ENCODE assay signal across 24 cellular contexts in genomic region chr3:27422617-27423016, GRCh38. TPM values are rescaled to one million over a fixed set of nuclear protein-coding genes. Genes with fewer than 3 reads are reported as not detected.
"Had no signal": no experiment of that assay in that cellular context is flagged by ENCODE, and none has a peak within 500 bp of the region (broad histone marks: within the 10 kb centered on the region; RNA-seq: fewer than 3 reads in every experiment).

No MANE protein-coding gene starts in this region.

- H3K9me3 Mint-ChIP-seq: activated naive CD4-positive, alpha-beta T cell treated with anti-CD3 and anti-CD28 coated beads for 36 hours; activated T-cell treated with anti-CD3 and anti-CD28 coated beads, Interleukin-2, amount 50 U/mL, for 4 hours; activated T-helper 17 cell treated with anti-CD3 and anti-CD28 coated beads, Interleukin-2, amount 50 U/mL, for 72 hours; IgD-negative memory B cell; T-helper 1 cell treated with Interleukin-12 subunit alpha and Interleukin-12 subunit beta and Interleukin-4 antibody, amounts not matched to agents 30 μg/mL and 1 μg/mL, for 36 hours had no signal

- H3K4me3 ChIP-seq: cardiac muscle cell had no signal

- H3K27ac Mint-ChIP-seq: activated CD8-positive, alpha-beta memory T cell treated with anti-CD3 and anti-CD28 coated beads, Interleukin-2, amount 10 ng/mL, durations not matched to agents 7 days and 5 days; activated naive CD4-positive, alpha-beta T cell treated with anti-CD3 and anti-CD28 coated beads for 36 hours; activated naive CD8-positive, alpha-beta T cell; IgD-negative memory B cell; T-helper 1 cell treated with Interleukin-12 subunit alpha and Interleukin-12 subunit beta and Interleukin-4 antibody, amounts not matched to agents 30 μg/mL and 1 μg/mL, for 36 hours had no signal

- H3K27me3 ChIP-seq: brain microvascular endothelial cell, cardiac muscle cell had no signal

- ATAC-seq: activated CD4-positive, CD25-positive, alpha-beta regulatory T cell treated with anti-CD3 and anti-CD28 coated beads, Interleukin-2, amount 50 U/mL, for 24 hours; activated CD8-positive, alpha-beta memory T cell treated with anti-CD3 and anti-CD28 coated beads, Interleukin-2, amount 10 ng/mL, durations not matched to agents 7 days and 5 days; activated T-cell treated with anti-CD3 and anti-CD28 coated beads, Interleukin-2, amount 50 U/mL, for 4 hours had no signal

- H3K4me3 Mint-ChIP-seq: activated CD8-positive, alpha-beta memory T cell treated with anti-CD3 and anti-CD28 coated beads, Interleukin-2, amount 10 ng/mL, durations not matched to agents 7 days and 5 days; activated naive CD4-positive, alpha-beta T cell treated with anti-CD3 and anti-CD28 coated beads for 36 hours; activated naive CD8-positive, alpha-beta T cell; activated T-cell treated with anti-CD3 and anti-CD28 coated beads, Interleukin-2, amount 50 U/mL, for 4 hours; activated T-helper 17 cell treated with anti-CD3 and anti-CD28 coated beads, Interleukin-2, amount 50 U/mL, for 72 hours; IgD-negative memory B cell; T-helper 1 cell treated with Interleukin-12 subunit alpha and Interleukin-12 subunit beta and Interleukin-4 antibody, amounts not matched to agents 30 μg/mL and 1 μg/mL, for 36 hours had no signal

- H3K4me1 Mint-ChIP-seq: IgD-negative memory B cell had no signal

- DNase-seq: activated CD4-positive, alpha-beta T cell treated with anti-CD3 and anti-CD28 coated beads for 48 hours; activated CD4-positive, alpha-beta T cell treated with anti-CD3 and anti-CD28 coated beads, Interleukin-2, amount 50 U/mL, for 48 hours; activated CD8-positive, alpha-beta memory T cell treated with anti-CD3 and anti-CD28 coated beads, Interleukin-2, amount 10 ng/mL, durations not matched to agents 7 days and 5 days; activated gamma-delta T cell; activated naive CD4-positive, alpha-beta T cell treated with anti-CD3 and anti-CD28 coated beads for 36 hours; activated T-cell treated with anti-CD3 and anti-CD28 coated beads, Interleukin-2, amount 50 U/mL, for 4 hours; amygdala; brain microvascular endothelial cell; KG1; NCI-H1048; NCI-H146; NCI-H187 treated with DMSO at 0.1 percent for 48 hours; NCI-H2081 treated with DMSO at 0.1 percent for 48 hours; NCI-H2171 treated with DMSO at 0.1 percent for 48 hours; NCI-H345; NCI-H510A; NCI-H526 treated with DMSO at 0.1 percent for 48 hours; SHP77 treated with DMSO at 0.1 percent for 48 hours had no signal

- H3K27me3 Mint-ChIP-seq: activated CD8-positive, alpha-beta memory T cell treated with anti-CD3 and anti-CD28 coated beads, Interleukin-2, amount 10 ng/mL, durations not matched to agents 7 days and 5 days; activated naive CD8-positive, alpha-beta T cell; activated T-helper 17 cell treated with anti-CD3 and anti-CD28 coated beads, Interleukin-2, amount 50 U/mL, for 72 hours; IgD-negative memory B cell had no signal

- H3K27ac ChIP-seq: cardiac muscle cell had no signal

RNA-seq across cellular contexts. Expression of gene NEK10, which starts 53.4 kb away (rescaled TPM):
- polyA plus RNA-seq: IgD-negative memory B cell had no signal
